ENCODE assay signal across 8 cellular contexts in genomic region chr14:68951051-68951797, GRCh38. TPM values are rescaled to one million over a fixed set of nuclear protein-coding genes. Genes with fewer than 3 reads are reported as not detected.
DNase-seq lines count a peak whose midpoint lies in the region; ATAC-seq and TF ChIP-seq lines count a peak whose summit lies in the region.

No MANE protein-coding gene starts in this region.

- peak overlapping the region; percentile 23 for H3K4me3 Mint-ChIP-seq in stimulated activated naive CD8-positive, alpha-beta T cell treated with anti-CD3 and anti-CD28 coated beads, Interleukin-15, Interleukin-2, amounts not matched to agents 100 ng/mL and 50 ng/mL, for 24 hours

- H3K36me3 ChIP-seq in lower lobe of right lung = no peaks in the 10 kb centered on the region

- peak overlapping the region; percentile 74 for H3K27ac Mint-ChIP-seq in stimulated activated naive CD8-positive, alpha-beta T cell treated with anti-CD3 and anti-CD28 coated beads, Interleukin-15, Interleukin-2, amounts not matched to agents 100 ng/mL and 50 ng/mL, for 24 hours

- peaks cover 10% of the 10 kb centered on the region for H3K36me3 Mint-ChIP-seq in stimulated activated naive CD8-positive, alpha-beta T cell treated with anti-CD3 and anti-CD28 coated beads, Interleukin-15, Interleukin-2, amounts not matched to agents 100 ng/mL and 50 ng/mL, for 24 hours (ENCODE audit: low read depth)

- H3K27me3 ChIP-seq in lower lobe of right lung (ENCODE audit: low read depth) = no peaks in the 10 kb centered on the region

- H3K27me3 Mint-ChIP-seq in stimulated activated naive CD8-positive, alpha-beta T cell treated with anti-CD3 and anti-CD28 coated beads, Interleukin-15, Interleukin-2, amounts not matched to agents 100 ng/mL and 50 ng/mL, for 24 hours = no peaks in the 10 kb centered on the region

- ATAC-seq in stimulated activated naive CD8-positive, alpha-beta T cell treated with anti-CD3 and anti-CD28 coated beads, Interleukin-15, Interleukin-2, amounts not matched to agents 100 U/mL and 50 U/mL, for 24 hours = no peak
- ATAC-seq in lower lobe of right lung (peak; percentile 68 to 76), HG02642 (IDR thresholded peaks at IDR 0.05; ENCODE audit: poor library complexity, unreplicated experiment) (no peak), GM19395 (IDR thresholded peaks at IDR 0.05; ENCODE audit: unreplicated experiment) (no peak), GM19467 (IDR thresholded peaks at IDR 0.05; ENCODE audit: unreplicated experiment) (no peak)

- no peak overlapping the region for H3K4me3 ChIP-seq in lower lobe of right lung

- H3K9me3 ChIP-seq in lower lobe of right lung = no peaks in the 10 kb centered on the region

- peaks cover 94% of the 10 kb centered on the region for H3K4me1 ChIP-seq in lower lobe of right lung

- H3K27ac ChIP-seq in lower lobe of right lung = peak overlapping the region; percentile 65

- in situ Hi-C loops in T47D (cut with HindIII; ENCODE audit: low pct_unique_long_range_greater_than_20kb, low sequenced_read_pairs) = no loop called here

- H3K4me1 Mint-ChIP-seq in stimulated activated naive CD8-positive, alpha-beta T cell treated with anti-CD3 and anti-CD28 coated beads, Interleukin-15, Interleukin-2, amounts not matched to agents 100 ng/mL and 50 ng/mL, for 24 hours (ENCODE audit: low read depth) = peaks cover 90% of the 10 kb centered on the region

- no peaks in the 10 kb centered on the region for H3K9me3 Mint-ChIP-seq in stimulated activated naive CD8-positive, alpha-beta T cell treated with anti-CD3 and anti-CD28 coated beads, Interleukin-15, Interleukin-2, amounts not matched to agents 100 ng/mL and 50 ng/mL, for 24 hours

- intact Hi-C loops in lower lobe of right lung (cut with DNase I) = no loop called here

- DNase-seq in stimulated activated naive CD8-positive, alpha-beta T cell treated with anti-CD3 and anti-CD28 coated beads, Interleukin-15, Interleukin-2, amounts not matched to agents 100 U/mL and 50 U/mL, for 24 hours = no peak
- peak; percentile 26 to 85 for DNase-seq in T47D (ENCODE audit: low read depth in 1 of 2, low spot score in 1 of 2)
- peak; percentile 82 for DNase-seq in lower lobe of right lung
- no peak for DNase-seq in epidermal melanocyte (ENCODE audit: insufficient read length, low spot score)

- TF ChIP-seq CTCF in lower lobe of right lung (IDR thresholded peaks at IDR 0.05) = no peak

RNA-seq across cellular contexts. Expression of gene ACTN1, which starts 27.9 kb away (rescaled TPM):
- 124 TPM for total RNA-seq in lower lobe of right lung

Comparison
In these comparisons a context has a peak if more than half of its experiments do, and no peak if none do; other contexts are left out.
1. ATAC-seq: peak in lower lobe of right lung (2 of 2); none in stimulated activated naive CD8-positive, alpha-beta T cell treated with anti-CD3 and anti-CD28 coated beads, Interleukin-15, Interleukin-2, amounts not matched to agents 100 U/mL and 50 U/mL, for 24 hours (single experiment), HG02642 (single experiment), GM19395 (single experiment) and GM19467 (single experiment).
2. DNase-seq: peak in T47D (2 of 2) and lower lobe of right lung (single experiment); none in stimulated activated naive CD8-positive, alpha-beta T cell treated with anti-CD3 and anti-CD28 coated beads, Interleukin-15, Interleukin-2, amounts not matched to agents 100 U/mL and 50 U/mL, for 24 hours (single experiment) and epidermal melanocyte (single experiment).